Comparison of ENCODE assay signal across 20 cellular contexts in genomic region chr7:114402866-114403635, GRCh38. TPM values are rescaled to one million over a fixed set of nuclear protein-coding genes. Genes with fewer than 3 reads are reported as not detected.
DNase-seq lines count a peak whose midpoint lies in the region; ATAC-seq and TF ChIP-seq lines count a peak whose summit lies in the region.
"Had no signal": no experiment of that assay in that cellular context is flagged by ENCODE, and none has a peak within 500 bp of the region (broad histone marks: within the 10 kb centered on the region; RNA-seq: fewer than 3 reads in every experiment).

No MANE protein-coding gene starts in this region.

- H4K20me1 ChIP-seq in PC-9 (ENCODE audit: insufficient read depth) = no peaks in the 10 kb centered on the region

- H3K4me3 ChIP-seq in PC-9 (no peak overlapping the region), endodermal cell (ENCODE audit: low read length) (no peak overlapping the region), sigmoid colon (no peak overlapping the region)
- H3K4me3 ChIP-seq: GM12878 had no signal

- no peak overlapping the region for H3K9ac ChIP-seq in endodermal cell (ENCODE audit: extremely low read depth, low read length, poor library complexity, severe bottlenecking)

- no peaks in the 10 kb centered on the region for H3K9me3 Mint-ChIP-seq in endodermal cell
- H3K9me3 Mint-ChIP-seq: CD14-positive monocyte had no signal

- TF ChIP-seq POLR2A in sigmoid colon (IDR thresholded peaks at IDR 0.05) = no peak

- DNase-seq in ACHN (peak; percentile 21), PC-9 (no peak), endodermal cell (no peak), sigmoid colon (no peak), Right ventricle myocardium superior (no peak), DMS153 treated with DMSO at 0.1 percent for 48 hours (lab: John Stamatoyannopoulos, UW; ENCODE audit: unreplicated experiment) (no peak), hypothalamus (lab: John Stamatoyannopoulos, UW) (no peak), Ammon's horn (ENCODE audit: low spot score) (no peak)
- DNase-seq: 8988T; Calu3; CD4-positive, alpha-beta memory T cell; DMS53; DND-41; EL; GOT3; H7 had no signal

- peak overlapping the region; percentile 86 for H3K27ac Mint-ChIP-seq in endodermal cell
- H3K27ac Mint-ChIP-seq: CD14-positive monocyte; CD4-positive, alpha-beta memory T cell had no signal

- BruUV-seq in PC-9 (replicated peaks; lab: Mats Ljungman, UMichigan) = no TSS peak

- H3K27me3 ChIP-seq in PC-9 (ENCODE audit: insufficient read depth, low read depth) = no peaks in the 10 kb centered on the region
- no peaks in the 10 kb centered on the region for H3K27me3 ChIP-seq in endodermal cell (ENCODE audit: control insufficient read depth, insufficient read depth, low read length, poor library complexity, severe bottlenecking)
- no peaks in the 10 kb centered on the region for H3K27me3 ChIP-seq in sigmoid colon

- ATAC-seq in Right ventricle myocardium superior (ENCODE audit: poor library complexity) = no peak
- ATAC-seq: GM12878, HCT116 had no signal

- H2AFZ ChIP-seq in PC-9 = peak overlapping the region; percentile 8; the same call in 1 of the 2 replicates

- no peak overlapping the region for H3K4me3 Mint-ChIP-seq in endodermal cell
- H3K4me3 Mint-ChIP-seq: CD14-positive monocyte; CD4-positive, alpha-beta memory T cell had no signal

- H3F3A ChIP-seq in PC-9 (ENCODE audit: insufficient read depth, low read depth) = no peaks in the 10 kb centered on the region

- H3K27ac ChIP-seq in PC-9 (no peak overlapping the region), endodermal cell (ENCODE audit: low read depth, low read length) (no peak overlapping the region), sigmoid colon (peak overlapping the region in 3 of 4 donors; percentile 7 to 30 (median 24))

- WGBS in endodermal cell (ENCODE audit: insufficient coverage in 1 of 2, insufficient read length in 1 of 2), 2 experiments = 88% methylated on average over 2 of the region's 2 CpGs; no CpG with 5 or more reads in 1 of the 2 experiments
- whole genome bisulfite sequencing in sigmoid colon, 2 donors = 50 to 68% methylated on average over 2 of the region's 2 CpGs

- no peaks in the 10 kb centered on the region for H3K9me3 ChIP-seq in PC-9 (ENCODE audit: insufficient read depth, low read depth)
- no peaks in the 10 kb centered on the region for H3K9me3 ChIP-seq in endodermal cell (ENCODE audit: control insufficient read depth, low read length)
- no peaks in the 10 kb centered on the region for H3K9me3 ChIP-seq in sigmoid colon

- TF ChIP-seq CTCF in PC-9 (conservative IDR thresholded peaks at IDR 0.05) = no peak
- no peak for TF ChIP-seq CTCF in endodermal cell (conservative IDR thresholded peaks at IDR 0.05)
- TF ChIP-seq CTCF in sigmoid colon (IDR thresholded peaks at IDR 0.05) = no peak

- in situ Hi-C loops in ACHN (cut with HindIII; ENCODE audit: low pct_ligation_motif_present, low pct_unique_long_range_greater_than_20kb, low sequenced_read_pairs) = loop anchor here (25.0 kb wide), 2 partner anchors 259 to 316 kb away; no protein-coding TSS in a partner anchor

- no peak overlapping the region for H3K4me2 ChIP-seq in PC-9

- peaks cover 4% of the 10 kb centered on the region for H3K27me3 Mint-ChIP-seq in endodermal cell (ENCODE audit: insufficient read depth)

- peaks cover 2% of the 10 kb centered on the region for H3K36me3 Mint-ChIP-seq in endodermal cell (ENCODE audit: low read depth)
- H3K36me3 Mint-ChIP-seq: CD14-positive monocyte; CD4-positive, alpha-beta memory T cell had no signal

- intact Hi-C loops in PC-9 (cut with micrococcal nuclease; ENCODE audit: unreplicated experiment) (no loop called here), sigmoid colon (cut with DNase I) (no loop called here), Right ventricle myocardium superior (cut with DNase I) (no loop called here)

- H3K4me1 Mint-ChIP-seq in endodermal cell = peaks cover 39% of the 10 kb centered on the region
- H3K4me1 Mint-ChIP-seq: CD14-positive monocyte; CD4-positive, alpha-beta memory T cell had no signal

- CTCF ChIA-PET in PC-9 (lab: Charles Lee) = no interaction called here

- H3K4me1 ChIP-seq in PC-9 (replicated peaks; ENCODE audit: insufficient read depth) (peaks cover 4% of the 10 kb centered on the region), endodermal cell (ENCODE audit: control insufficient read depth, insufficient read depth, low read length) (peaks cover 15% of the 10 kb centered on the region), sigmoid colon (peaks cover 0 to 39% (median 4%) of the 10 kb centered on the region in 4 donors)

- H3K9me2 ChIP-seq in PC-9 (ENCODE audit: insufficient read depth) = no peaks in the 10 kb centered on the region

- no peak for TF ChIP-seq EP300 in sigmoid colon (IDR thresholded peaks at IDR 0.05)

- H3K36me3 ChIP-seq in PC-9 (ENCODE audit: low read depth) (no peaks in the 10 kb centered on the region), endodermal cell (ENCODE audit: control insufficient read depth, insufficient read depth, low read length) (no peaks in the 10 kb centered on the region), sigmoid colon (no peaks in the 10 kb centered on the region)

- H3K79me2 ChIP-seq in PC-9 (ENCODE audit: low read depth) = no peaks in the 10 kb centered on the region

- POLR2A ChIA-PET in PC-9 (lab: Charles Lee; ENCODE audit: unreplicated experiment) = no interaction called here

RNA-seq across cellular contexts. Expression of gene FOXP2, which starts 11.6 kb away (rescaled TPM):
- total RNA-seq in PC-9 (2021) (1.2 and 4.3 TPM in 2 replicates), endodermal cell (10 to 100 TPM; 13.3 to 14.9 TPM), sigmoid colon (100 to 1,000 TPM in 2 of 4 donors, 10 to 100 TPM in 2; 91.2 to 150 (median 102) TPM), Right ventricle myocardium superior (2.3 TPM)
- polyA plus RNA-seq in endodermal cell (2013, experiment 1 of 2) = 25.4 TPM
- polyA plus RNA-seq in endodermal cell (2013, experiment 2 of 2) = 21.2 TPM
- polyA plus RNA-seq in sigmoid colon = 1 to 10 TPM; 1.6 to 3.0 (median 2.8) TPM
- total RNA-seq: CD4-positive, alpha-beta memory T cell; G401 had no signal
- polyA plus RNA-seq: CD14-positive monocyte; CD4-positive, alpha-beta memory T cell had no signal

Comparison
In these comparisons a context has a peak if more than half of its experiments do, and no peak if none do; other contexts are left out.
1. H3K27ac ChIP-seq: peak in sigmoid colon (3 of 4); none in PC-9 (single experiment) and endodermal cell (single experiment).
2. RNA of gene FOXP2, which starts 11.6 kb away (total RNA-seq): 91.2 to 150 TPM in sigmoid colon; 13.3 to 14.9 TPM in endodermal cell, 2.3 TPM in Right ventricle myocardium superior (single experiment) and 1.2 to 4.3 TPM in PC-9; every median in the first group is over 4 times any median in the second.